Comparison of ENCODE assay signal across 8 cellular contexts in genomic region chr1:247077768-247078314, GRCh38. TPM values are rescaled to one million over a fixed set of nuclear protein-coding genes. Genes with fewer than 3 reads are reported as not detected.
DNase-seq lines count a peak whose midpoint lies in the region; ATAC-seq and TF ChIP-seq lines count a peak whose summit lies in the region.

No MANE protein-coding gene starts in this region.

- WGBS in tibial nerve, 2 donors = 0 to 2% methylated on average over 13 of the region's 13 CpGs

- peak overlapping the region; percentile 88 for H3K4me3 ChIP-seq in Jurkat, Clone E6-1 (ENCODE audit: low read length)
- peak overlapping the region; percentile 91 for H3K4me3 ChIP-seq in astrocyte of the spinal cord (ENCODE audit: low read depth, low read length)
- peak overlapping the region; percentile 61 to 70 for H3K4me3 ChIP-seq in left lung
- H3K4me3 ChIP-seq in tibial nerve = peak overlapping the region; percentile 77 to 90 (median 77)

- TF ChIP-seq POLR2A in GM18505 (IDR thresholded peaks at IDR 0.05; ENCODE audit: borderline replicate concordance, extremely low read depth, insufficient read depth, insufficient read length) (no peak), tibial nerve (IDR thresholded peaks at IDR 0.05) (no peak)

- intact Hi-C loops in left lung (cut with DNase I) = no loop called here

- in situ Hi-C loops in astrocyte of the spinal cord (cut with HindIII; ENCODE audit: low sequenced_read_pairs) = no loop called here

- peak overlapping the region; percentile 76 for H3K27ac ChIP-seq in 22Rv1
- peak overlapping the region; percentile 74 to 79 for H3K27ac ChIP-seq in left lung
- H3K27ac ChIP-seq in tibial nerve = peak overlapping the region; percentile 53 to 90 (median 74)

- H3K27me3 ChIP-seq in left lung (no peaks in the 10 kb centered on the region), tibial nerve (no peaks in the 10 kb centered on the region)

- ATAC-seq in GM18505 (IDR thresholded peaks at IDR 0.05; ENCODE audit: unreplicated experiment) = peak; percentile 16
- peak; percentile 1 for ATAC-seq in left lung

- TF ChIP-seq CTCF in 22Rv1 (IDR thresholded peaks at IDR 0.05) = no peak
- no peak for TF ChIP-seq CTCF in astrocyte of the spinal cord (IDR thresholded peaks at IDR 0.05; ENCODE audit: low read depth, low read length)
- no peak for TF ChIP-seq CTCF in left lung (IDR thresholded peaks at IDR 0.05)
- TF ChIP-seq CTCF in tibial nerve (IDR thresholded peaks at IDR 0.05) = no peak

- H3K4me1 ChIP-seq in left lung (peaks cover 4 to 28% of the 10 kb centered on the region in 2 donors), tibial nerve (peaks cover 0 to 19% (median 9%) of the 10 kb centered on the region in 4 donors)

- TF ChIP-seq EP300 in tibial nerve (IDR thresholded peaks at IDR 0.05) = no peak

- H3K9me3 ChIP-seq in left lung (no peaks in the 10 kb centered on the region), tibial nerve (no peaks in the 10 kb centered on the region)

- peak; percentile 34 for DNase-seq in Jurkat, Clone E6-1 (ENCODE audit: low read depth, low spot score)
- DNase-seq in astrocyte of the spinal cord (ENCODE audit: low read depth, low spot score) (peak; percentile 32), left lung (no peak), tibial nerve (ENCODE audit: low spot score in 2 of 2) (no peak), AG08396 (ENCODE audit: low spot score) (no peak), A172 (ENCODE audit: low spot score) (no peak)

- H3K36me3 ChIP-seq in left lung = peaks cover 0 to 3% of the 10 kb centered on the region in 2 donors
- H3K36me3 ChIP-seq in tibial nerve = peaks cover 0 to 11% (median 0%) of the 10 kb centered on the region in 3 donors

RNA-seq across cellular contexts. Expression of gene ZNF670, which starts 0.8 kb away (rescaled TPM):
- polyA plus RNA-seq in Jurkat, Clone E6-1 (2012; ENCODE audit: insufficient read depth, insufficient read length) = 5.7 TPM
- total RNA-seq in left lung (1 to 10 TPM; 3.4 to 3.8 TPM), tibial nerve (1 to 10 TPM; 1.4 to 2.3 (median 1.9) TPM)
- 8.8 and 9.8 TPM in 2 replicates for total RNA-seq in A172 (2014; rRNA removed; shearing (Covaris generic))

RNA-seq across cellular contexts. Expression of gene ZNF669, which starts 26.3 kb away (rescaled TPM):
- polyA plus RNA-seq in Jurkat, Clone E6-1 (2012; ENCODE audit: insufficient read depth, insufficient read length) = 6.4 TPM
- 1 to 10 TPM; 6.9 to 7.1 TPM for total RNA-seq in left lung
- total RNA-seq in tibial nerve = 10 to 100 TPM in 1 of 4 donors, 1 to 10 TPM in 3; 6.0 to 12.2 (median 8.7) TPM
- 14.9 and 22.8 TPM in 2 replicates for total RNA-seq in A172 (2014; rRNA removed; shearing (Covaris generic))

Comparison
In these comparisons a context has a peak if more than half of its experiments do, and no peak if none do; other contexts are left out.
1. DNase-seq: peak in Jurkat, Clone E6-1 (single experiment) and astrocyte of the spinal cord (single experiment); none in left lung (0 of 2), tibial nerve (0 of 2), AG08396 (single experiment) and A172 (single experiment).
2. Peak in every context shown above with its lines, with median percentiles within 50 percentile points of each other: H3K27ac ChIP-seq and H3K4me3 ChIP-seq.